12 cellular contexts compared by ENCODE assay signal in genomic region chr10:78981257-78981969, GRCh38.
DNase-seq lines count a peak whose midpoint lies in the region; ATAC-seq lines count a peak whose summit lies in the region.
"Had no signal": no experiment of that assay in that cellular context is flagged by ENCODE, and none has a peak within 500 bp of the region (broad histone marks: within the 10 kb centered on the region; RNA-seq: fewer than 3 reads in every experiment).

No MANE protein-coding gene starts in this region.

- ATAC-seq in activated T-cell treated with anti-CD3 and anti-CD28 coated beads, Interleukin-2, amount 50 U/mL, for 4 hours = peak; percentile 72 to 74
- ATAC-seq in GM21576 (IDR thresholded peaks at IDR 0.05; ENCODE audit: unreplicated experiment) (peak; percentile 80), HG03571 (IDR thresholded peaks at IDR 0.05; ENCODE audit: unreplicated experiment) (peak; percentile 57), esophagus mucosa (no peak)
- ATAC-seq in naive thymus-derived CD4-positive, alpha-beta T cell = peak; percentile 63
- ATAC-seq: left colon, sciatic nerve had no signal

- CTCF ChIA-PET in naive thymus-derived CD4-positive, alpha-beta T cell (lab: Charles Lee) = no interaction called here

- no peak overlapping the region for H3K4me3 Mint-ChIP-seq in activated T-cell treated with anti-CD3 and anti-CD28 coated beads, Interleukin-2, amount 50 U/mL, for 4 hours
- peak overlapping the region in 1 of 10 donors; percentile 67 for H3K4me3 Mint-ChIP-seq in naive thymus-derived CD4-positive, alpha-beta T cell
- H3K4me3 Mint-ChIP-seq: stimulated activated naive CD8-positive, alpha-beta T cell treated with anti-CD3 and anti-CD28 coated beads, Interleukin-15, Interleukin-2, amounts not matched to agents 100 ng/mL and 50 ng/mL, for 24 hours had no signal

- no peaks in the 10 kb centered on the region for H3K27me3 ChIP-seq in naive thymus-derived CD4-positive, alpha-beta T cell (ENCODE audit: control insufficient read depth in 2 of 2, insufficient read depth in 2 of 2, low read length in 2 of 2)

- H3K36me3 Mint-ChIP-seq in activated T-cell treated with anti-CD3 and anti-CD28 coated beads, Interleukin-2, amount 50 U/mL, for 4 hours (ENCODE audit: insufficient read depth) = no peaks in the 10 kb centered on the region
- no peaks in the 10 kb centered on the region for H3K36me3 Mint-ChIP-seq in naive thymus-derived CD4-positive, alpha-beta T cell

- H3K36me3 ChIP-seq in naive thymus-derived CD4-positive, alpha-beta T cell (ENCODE audit: control insufficient read depth in 2 of 3, insufficient read depth in 3 of 3, low read length in 3 of 3) = no peaks in the 10 kb centered on the region

- DNase-seq in activated T-cell treated with anti-CD3 and anti-CD28 coated beads, Interleukin-2, amount 50 U/mL, for 4 hours = no peak
- no peak for DNase-seq in activated T-cell treated with anti-CD3 and anti-CD28 coated beads, Interleukin-2, amount 50 U/mL, for 1 hour
- DNase-seq in naive thymus-derived CD4-positive, alpha-beta T cell = peak in 1 of 9 donors; percentile 34
- no peak for DNase-seq in cerebellum (ENCODE audit: low spot score)
- no peak for DNase-seq in ACHN
- DNase-seq: erythroblast, left colon had no signal

- H3K4me1 ChIP-seq in naive thymus-derived CD4-positive, alpha-beta T cell (ENCODE audit: control insufficient read depth in 2 of 2, insufficient read depth in 2 of 2, low read length in 2 of 2) = no peaks in the 10 kb centered on the region

- H3K27ac ChIP-seq in naive thymus-derived CD4-positive, alpha-beta T cell (ENCODE audit: low read depth, low read length) = no peak overlapping the region

- POLR2A ChIA-PET in naive thymus-derived CD4-positive, alpha-beta T cell (lab: Charles Lee) = no interaction called here

- H3K9me3 Mint-ChIP-seq in activated T-cell treated with anti-CD3 and anti-CD28 coated beads, Interleukin-2, amount 50 U/mL, for 4 hours = no peaks in the 10 kb centered on the region
- H3K9me3 Mint-ChIP-seq in naive thymus-derived CD4-positive, alpha-beta T cell = peaks cover 0 to 3% (median 0%) of the 10 kb centered on the region in 11 donors
- H3K9me3 Mint-ChIP-seq: stimulated activated naive CD8-positive, alpha-beta T cell treated with anti-CD3 and anti-CD28 coated beads, Interleukin-15, Interleukin-2, amounts not matched to agents 100 ng/mL and 50 ng/mL, for 24 hours had no signal

- H3K4me3 ChIP-seq in naive thymus-derived CD4-positive, alpha-beta T cell (ENCODE audit: low read length) = no peak overlapping the region

- no peaks in the 10 kb centered on the region for H3K27me3 Mint-ChIP-seq in activated T-cell treated with anti-CD3 and anti-CD28 coated beads, Interleukin-2, amount 50 U/mL, for 4 hours (ENCODE audit: low read depth)
- peaks cover 0 to 10% (median 0%) of the 10 kb centered on the region in 5 donors for H3K27me3 Mint-ChIP-seq in naive thymus-derived CD4-positive, alpha-beta T cell
- H3K27me3 Mint-ChIP-seq: stimulated activated naive CD8-positive, alpha-beta T cell treated with anti-CD3 and anti-CD28 coated beads, Interleukin-15, Interleukin-2, amounts not matched to agents 100 ng/mL and 50 ng/mL, for 24 hours had no signal

- in situ Hi-C loops in ACHN (cut with HindIII; ENCODE audit: low pct_ligation_motif_present, low pct_unique_long_range_greater_than_20kb, low sequenced_read_pairs) = no loop called here

- peak overlapping the region in 2 of 9 donors; percentile 78 to 80 for H3K27ac Mint-ChIP-seq in naive thymus-derived CD4-positive, alpha-beta T cell
- H3K27ac Mint-ChIP-seq: stimulated activated naive CD8-positive, alpha-beta T cell treated with anti-CD3 and anti-CD28 coated beads, Interleukin-15, Interleukin-2, amounts not matched to agents 100 ng/mL and 50 ng/mL, for 24 hours had no signal

- intact Hi-C loops in naive thymus-derived CD4-positive, alpha-beta T cell (cut with micrococcal nuclease) = no loop called here

- H3K9me3 ChIP-seq in naive thymus-derived CD4-positive, alpha-beta T cell (ENCODE audit: control insufficient read depth in 2 of 3, low read length in 3 of 3) = no peaks in the 10 kb centered on the region

- H3K4me1 Mint-ChIP-seq in activated T-cell treated with anti-CD3 and anti-CD28 coated beads, Interleukin-2, amount 50 U/mL, for 4 hours (ENCODE audit: low read depth) = peaks cover 11% of the 10 kb centered on the region
- peaks cover 4 to 24% (median 10%) of the 10 kb centered on the region in 7 donors for H3K4me1 Mint-ChIP-seq in naive thymus-derived CD4-positive, alpha-beta T cell
